21 cellular contexts compared by ENCODE assay signal in genomic region chr12:119710941-119711551, GRCh38. TPM values are rescaled to one million over a fixed set of nuclear protein-coding genes. Genes with fewer than 3 reads are reported as not detected.
DNase-seq lines count a peak whose midpoint lies in the region; ATAC-seq and TF ChIP-seq lines count a peak whose summit lies in the region.
"Had no signal": no experiment of that assay in that cellular context is flagged by ENCODE, and none has a peak within 500 bp of the region (broad histone marks: within the 10 kb centered on the region; RNA-seq: fewer than 3 reads in every experiment).

No MANE protein-coding gene starts in this region.

- peak; percentile 88 to 89 for ATAC-seq in lower lobe of right lung
- ATAC-seq in upper lobe of right lung = peak; percentile 78
- no peak for ATAC-seq in HG03196 (IDR thresholded peaks at IDR 0.05; ENCODE audit: unreplicated experiment)
- ATAC-seq: activated CD4-positive, CD25-positive, alpha-beta regulatory T cell treated with anti-CD3 and anti-CD28 coated beads, Interleukin-2, amount 50 U/mL, for 24 hours; activated naive CD8-positive, alpha-beta T cell treated with anti-CD3 and anti-CD28 coated beads, Interleukin-2, amount 50 U/mL, for 24 hours; activated T-helper 17 cell treated with anti-CD3 and anti-CD28 coated beads, Interleukin-2, amount 50 U/mL, for 72 hours had no signal

- H3K4me1 ChIP-seq in lower lobe of right lung (peaks cover 30% of the 10 kb centered on the region), upper lobe of right lung (peaks cover 17% of the 10 kb centered on the region)
- H3K4me1 ChIP-seq: breast epithelium had no signal

- H3K4me3 Mint-ChIP-seq in activated naive CD4-positive, alpha-beta T cell treated with anti-CD3 and anti-CD28 coated beads, Interleukin-2, amount 10 ng/mL, durations not matched to agents 7 days and 5 days = no peak overlapping the region
- H3K4me3 Mint-ChIP-seq: activated naive CD8-positive, alpha-beta T cell treated with anti-CD3 and anti-CD28 coated beads, Interleukin-2, amount 50 U/mL, for 24 hours; activated T-helper 17 cell treated with anti-CD3 and anti-CD28 coated beads, Interleukin-2, amount 50 U/mL, for 72 hours; B cell; mesothelial cell of epicardium had no signal

- peaks cover 7% of the 10 kb centered on the region for H3K36me3 ChIP-seq in lower lobe of right lung
- no peaks in the 10 kb centered on the region for H3K36me3 ChIP-seq in upper lobe of right lung
- H3K36me3 ChIP-seq: breast epithelium had no signal

- H3K4me1 Mint-ChIP-seq in activated naive CD4-positive, alpha-beta T cell treated with anti-CD3 and anti-CD28 coated beads, Interleukin-2, amount 10 ng/mL, durations not matched to agents 7 days and 5 days = no peaks in the 10 kb centered on the region
- H3K4me1 Mint-ChIP-seq: B cell, mesothelial cell of epicardium had no signal

- H3K27me3 ChIP-seq in lower lobe of right lung (ENCODE audit: low read depth) (no peaks in the 10 kb centered on the region), upper lobe of right lung (no peaks in the 10 kb centered on the region)
- H3K27me3 ChIP-seq: breast epithelium, SJSA1, suprapubic skin had no signal

- H3K9me3 Mint-ChIP-seq in activated naive CD4-positive, alpha-beta T cell treated with anti-CD3 and anti-CD28 coated beads, Interleukin-2, amount 10 ng/mL, durations not matched to agents 7 days and 5 days = no peaks in the 10 kb centered on the region

- H3K36me3 Mint-ChIP-seq in activated naive CD4-positive, alpha-beta T cell treated with anti-CD3 and anti-CD28 coated beads, Interleukin-2, amount 10 ng/mL, durations not matched to agents 7 days and 5 days = peaks cover 79% of the 10 kb centered on the region

- TF ChIP-seq CTCF in lower lobe of right lung (IDR thresholded peaks at IDR 0.05) = no peak
- TF ChIP-seq CTCF in upper lobe of right lung (IDR thresholded peaks at IDR 0.05) = no peak

- DNase-seq in NCI-H2029 treated with DMSO at 0.1 percent for 48 hours (lab: John Stamatoyannopoulos, UW) (peak; percentile 99), lower lobe of right lung (peak; percentile 71), upper lobe of right lung (peak; percentile 67), cardiac septum (ENCODE audit: low spot score) (no peak)
- no peak for DNase-seq in activated naive CD4-positive, alpha-beta T cell treated with anti-CD3 and anti-CD28 coated beads, Interleukin-2, amount 10 ng/mL, durations not matched to agents 7 days and 5 days
- DNase-seq: activated naive CD8-positive, alpha-beta T cell treated with anti-CD3 and anti-CD28 coated beads, Interleukin-2, amount 50 U/mL, for 24 hours; GOT3; islet precursor cell; NCI-H524; stimulated activated CD4-positive, alpha-beta T cell treated with anti-CD3 and anti-CD28 coated beads, Interleukin-2, amount 100 ng/mL, for 48 hours; T-helper 2 cell had no signal

- no peaks in the 10 kb centered on the region for H3K27me3 Mint-ChIP-seq in activated naive CD4-positive, alpha-beta T cell treated with anti-CD3 and anti-CD28 coated beads, Interleukin-2, amount 10 ng/mL, durations not matched to agents 7 days and 5 days
- H3K27me3 Mint-ChIP-seq: activated naive CD8-positive, alpha-beta T cell treated with anti-CD3 and anti-CD28 coated beads, Interleukin-2, amount 50 U/mL, for 24 hours; activated T-helper 17 cell treated with anti-CD3 and anti-CD28 coated beads, Interleukin-2, amount 50 U/mL, for 72 hours; B cell had no signal

- H3K9me3 ChIP-seq in lower lobe of right lung (no peaks in the 10 kb centered on the region), upper lobe of right lung (no peaks in the 10 kb centered on the region)
- H3K9me3 ChIP-seq: breast epithelium, SJSA1, suprapubic skin had no signal

- H3K27ac Mint-ChIP-seq in activated naive CD4-positive, alpha-beta T cell treated with anti-CD3 and anti-CD28 coated beads, Interleukin-2, amount 10 ng/mL, durations not matched to agents 7 days and 5 days = no peak overlapping the region
- H3K27ac Mint-ChIP-seq: activated naive CD8-positive, alpha-beta T cell treated with anti-CD3 and anti-CD28 coated beads, Interleukin-2, amount 50 U/mL, for 24 hours; activated T-helper 17 cell treated with anti-CD3 and anti-CD28 coated beads, Interleukin-2, amount 50 U/mL, for 72 hours; B cell; mesothelial cell of epicardium had no signal

- CTCF ChIA-PET in activated naive CD4-positive, alpha-beta T cell treated with anti-CD3 and anti-CD28 coated beads, Interleukin-2, amount 10 ng/mL, durations not matched to agents 7 days and 5 days (lab: Charles Lee) = no interaction called here

- H3K4me3 ChIP-seq in lower lobe of right lung = no peak overlapping the region
- no peak overlapping the region for H3K4me3 ChIP-seq in upper lobe of right lung
- H3K4me3 ChIP-seq: breast epithelium, SJSA1, suprapubic skin had no signal

- intact Hi-C loops in lower lobe of right lung (cut with DNase I) (no loop called here), upper lobe of right lung (cut with DNase I) (no loop called here), cardiac septum (cut with DNase I) (no loop called here)

- H3K27ac ChIP-seq in angular gyrus (ENCODE audit: low read depth, low read length) = peak overlapping the region; percentile 67
- peak overlapping the region; percentile 85 for H3K27ac ChIP-seq in lower lobe of right lung
- peak overlapping the region; percentile 80 for H3K27ac ChIP-seq in upper lobe of right lung
- H3K27ac ChIP-seq: KMS-11, SJSA1, suprapubic skin had no signal

RNA-seq across cellular contexts. Expression of gene PRKAB1, which starts 43.1 kb away (rescaled TPM):
- total RNA-seq in lower lobe of right lung (45.6 TPM), upper lobe of right lung (54.7 TPM), cardiac septum (12.2 TPM)

Comparison
In these comparisons a context has a peak if more than half of its experiments do, and no peak if none do; other contexts are left out.
1. DNase-seq: peak in NCI-H2029 treated with DMSO at 0.1 percent for 48 hours (single experiment), lower lobe of right lung (single experiment) and upper lobe of right lung (single experiment); none in cardiac septum (single experiment) and activated naive CD4-positive, alpha-beta T cell treated with anti-CD3 and anti-CD28 coated beads, Interleukin-2, amount 10 ng/mL, durations not matched to agents 7 days and 5 days (single experiment).
2. Peak in every context shown above with its lines, with median percentiles within 50 percentile points of each other: H3K27ac ChIP-seq.